In genomic region chr1:22075718-22076117, GRCh38 we compare ENCODE assay signal across 11 cellular contexts. TPM values are rescaled to one million over a fixed set of nuclear protein-coding genes. Genes with fewer than 3 reads are reported as not detected.
DNase-seq lines count a peak whose midpoint lies in the region; ATAC-seq and TF ChIP-seq lines count a peak whose summit lies in the region.
"Had no signal": no experiment of that assay in that cellular context is flagged by ENCODE, and none has a peak within 500 bp of the region (broad histone marks: within the 10 kb centered on the region; RNA-seq: fewer than 3 reads in every experiment).

No MANE protein-coding gene starts in this region.

- peaks cover 63% of the 10 kb centered on the region for H3K36me3 Mint-ChIP-seq in activated CD4-positive, alpha-beta T cell treated with anti-CD3 and anti-CD28 coated beads, Interleukin-2, amount 10 ng/mL, durations not matched to agents 7 days and 5 days (ENCODE audit: low read depth)
- H3K36me3 Mint-ChIP-seq in activated T-helper 2 cell treated with anti-CD3 and anti-CD28 coated beads, Interferon-gamma antibody, Interleukin-2, Interleukin-4, amounts not matched to agents 10 μg/mL and 5 μg/mL and 100 μg/mL, durations not matched to agents 14 hours and 24 hours and 36 hours (ENCODE audit: low read depth) = peaks cover 70% of the 10 kb centered on the region
- peaks cover 15% of the 10 kb centered on the region for H3K36me3 Mint-ChIP-seq in osteocyte (ENCODE audit: unreplicated experiment)

- H3K9me3 Mint-ChIP-seq in activated CD4-positive, alpha-beta T cell treated with anti-CD3 and anti-CD28 coated beads, Interleukin-2, amount 10 ng/mL, durations not matched to agents 7 days and 5 days = no peaks in the 10 kb centered on the region
- no peaks in the 10 kb centered on the region for H3K9me3 Mint-ChIP-seq in activated T-helper 2 cell treated with anti-CD3 and anti-CD28 coated beads, Interferon-gamma antibody, Interleukin-2, Interleukin-4, amounts not matched to agents 10 μg/mL and 5 μg/mL and 100 μg/mL, durations not matched to agents 14 hours and 24 hours and 36 hours
- H3K9me3 Mint-ChIP-seq in osteocyte (ENCODE audit: unreplicated experiment) = no peaks in the 10 kb centered on the region

- CTCF ChIA-PET in activated CD4-positive, alpha-beta T cell treated with anti-CD3 and anti-CD28 coated beads, Interleukin-2, amount 10 ng/mL, durations not matched to agents 7 days and 5 days (lab: Charles Lee) = interaction anchor here (0.9 kb wide), 1 partner anchor 15 kb away, joined by 3 read pairs; no protein-coding TSS in a partner anchor

- H3K27me3 Mint-ChIP-seq in activated CD4-positive, alpha-beta T cell treated with anti-CD3 and anti-CD28 coated beads, Interleukin-2, amount 10 ng/mL, durations not matched to agents 7 days and 5 days = no peaks in the 10 kb centered on the region
- H3K27me3 Mint-ChIP-seq in activated T-helper 2 cell treated with anti-CD3 and anti-CD28 coated beads, Interferon-gamma antibody, Interleukin-2, Interleukin-4, amounts not matched to agents 10 μg/mL and 5 μg/mL and 100 μg/mL, durations not matched to agents 14 hours and 24 hours and 36 hours (ENCODE audit: low read depth) = no peaks in the 10 kb centered on the region
- H3K27me3 Mint-ChIP-seq in osteocyte (ENCODE audit: unreplicated experiment) = no peaks in the 10 kb centered on the region

- peaks cover 84% of the 10 kb centered on the region for H3K4me1 Mint-ChIP-seq in activated CD4-positive, alpha-beta T cell treated with anti-CD3 and anti-CD28 coated beads, Interleukin-2, amount 10 ng/mL, durations not matched to agents 7 days and 5 days
- H3K4me1 Mint-ChIP-seq in activated T-helper 2 cell treated with anti-CD3 and anti-CD28 coated beads, Interferon-gamma antibody, Interleukin-2, Interleukin-4, amounts not matched to agents 10 μg/mL and 5 μg/mL and 100 μg/mL, durations not matched to agents 14 hours and 24 hours and 36 hours (ENCODE audit: low read depth) = peaks cover 62% of the 10 kb centered on the region
- peaks cover 51% of the 10 kb centered on the region for H3K4me1 Mint-ChIP-seq in osteocyte (ENCODE audit: unreplicated experiment)

- ATAC-seq in HG03439 (IDR thresholded peaks at IDR 0.05; ENCODE audit: unreplicated experiment) = no peak

- intact Hi-C loops in activated T-helper 2 cell treated with anti-CD3 and anti-CD28 coated beads, Interferon-gamma antibody, Interleukin-2, Interleukin-4, amounts not matched to agents 10 μg/mL and 5 μg/mL and 100 μg/mL, durations not matched to agents 14 hours and 24 hours and 36 hours (cut with micrococcal nuclease) = loop anchor here (2.0 kb wide), 1 partner anchor 13 kb away; no protein-coding TSS in a partner anchor

- POLR2A ChIA-PET in activated CD4-positive, alpha-beta T cell treated with anti-CD3 and anti-CD28 coated beads, Interleukin-2, amount 10 ng/mL, durations not matched to agents 7 days and 5 days (lab: Charles Lee) = interaction anchor here (1.2 kb wide), 1 partner anchor 50 kb away, joined by 3 read pairs; no protein-coding TSS in a partner anchor

- TF ChIP-seq CTCF in osteocyte (IDR thresholded peaks at IDR 0.05) = no peak

- H3K27ac Mint-ChIP-seq in activated CD4-positive, alpha-beta T cell treated with anti-CD3 and anti-CD28 coated beads, Interleukin-2, amount 10 ng/mL, durations not matched to agents 7 days and 5 days = peak overlapping the region; percentile 5
- H3K27ac Mint-ChIP-seq in activated T-helper 2 cell treated with anti-CD3 and anti-CD28 coated beads, Interferon-gamma antibody, Interleukin-2, Interleukin-4, amounts not matched to agents 10 μg/mL and 5 μg/mL and 100 μg/mL, durations not matched to agents 14 hours and 24 hours and 36 hours = peak overlapping the region; percentile 60
- H3K27ac Mint-ChIP-seq in osteocyte (ENCODE audit: unreplicated experiment) = peak overlapping the region; percentile 32

- no peak for DNase-seq in activated CD4-positive, alpha-beta T cell treated with anti-CD3 and anti-CD28 coated beads, Interleukin-2, amount 10 ng/mL, durations not matched to agents 7 days and 5 days
- DNase-seq in activated CD4-positive, alpha-beta T cell treated with anti-CD3 and anti-CD28 coated beads, Interleukin-2, amount 50 U/mL, for 4 hours = no peak
- DNase-seq in MV-4-11 (lab: John Stamatoyannopoulos, UW) = peak; percentile 91
- DNase-seq in activated T-helper 2 cell treated with anti-CD3 and anti-CD28 coated beads, Interferon-gamma antibody, Interleukin-2, Interleukin-4, amounts not matched to agents 10 μg/mL and 5 μg/mL and 100 μg/mL, durations not matched to agents 14 hours and 24 hours and 36 hours (ENCODE audit: low spot score) = no peak
- DNase-seq in osteocyte (ENCODE audit: extremely low spot score, unreplicated experiment) = no peak
- DNase-seq in globus pallidus (ENCODE audit: low spot score) = no peak
- DNase-seq in NCI-H1930 (lab: John Stamatoyannopoulos, UW) = no peak
- DNase-seq: ACHN; activated CD4-positive, alpha-beta T cell treated with anti-CD3 and anti-CD28 coated beads for 48 hours; stimulated activated CD4-positive, alpha-beta T cell treated with anti-CD3 and anti-CD28 coated beads, Interleukin-4, amount 100 ng/mL, for 4 hours had no signal

- no peak overlapping the region for H3K4me3 Mint-ChIP-seq in activated CD4-positive, alpha-beta T cell treated with anti-CD3 and anti-CD28 coated beads, Interleukin-2, amount 10 ng/mL, durations not matched to agents 7 days and 5 days
- no peak overlapping the region for H3K4me3 Mint-ChIP-seq in activated T-helper 2 cell treated with anti-CD3 and anti-CD28 coated beads, Interferon-gamma antibody, Interleukin-2, Interleukin-4, amounts not matched to agents 10 μg/mL and 5 μg/mL and 100 μg/mL, durations not matched to agents 14 hours and 24 hours and 36 hours (ENCODE audit: low read depth)
- no peak overlapping the region for H3K4me3 Mint-ChIP-seq in osteocyte (ENCODE audit: unreplicated experiment)

RNA-seq across cellular contexts. Expression of gene CDC42, which starts 23.2 kb away (rescaled TPM):
- total RNA-seq in activated CD4-positive, alpha-beta T cell treated with anti-CD3 and anti-CD28 coated beads, Interleukin-2, amount 10 ng/mL, durations not matched to agents 7 days and 5 days = 100 to 1,000 TPM; 378 to 413 TPM
- 342 and 350 TPM in 2 replicates for total RNA-seq in activated T-helper 2 cell treated with anti-CD3 and anti-CD28 coated beads, Interferon-gamma antibody, Interleukin-2, Interleukin-4, amounts not matched to agents 10 μg/mL and 5 μg/mL and 100 μg/mL, durations not matched to agents 14 hours and 24 hours and 36 hours
- 214 and 216 TPM in 2 replicates for total RNA-seq in osteocyte

Comparison
In these comparisons a context has a peak if more than half of its experiments do, and no peak if none do; other contexts are left out.
1. H3K27ac Mint-ChIP-seq: peak in every context shown above with its lines; median percentile 60 in activated T-helper 2 cell treated with anti-CD3 and anti-CD28 coated beads, Interferon-gamma antibody, Interleukin-2, Interleukin-4, amounts not matched to agents 10 μg/mL and 5 μg/mL and 100 μg/mL, durations not matched to agents 14 hours and 24 hours and 36 hours; 32 in osteocyte; 5 in activated CD4-positive, alpha-beta T cell treated with anti-CD3 and anti-CD28 coated beads, Interleukin-2, amount 10 ng/mL, durations not matched to agents 7 days and 5 days.